Comparison of ENCODE assay signal across 1 cellular context in genomic region chr9:98150726-98151125, GRCh38.
TF ChIP-seq lines count a peak whose summit lies in the region.

No MANE protein-coding gene starts in this region.

TF ChIP-seq in HepG2, 621 proteins besides CTCF, POLR2A, EP300 and RAD21:
- TF ChIP-seq NAIF1 (CRISPR knock-in tag; IDR thresholded peaks at IDR 0.05; ENCODE audit: borderline replicate concordance) (no peak), CAMTA2 (CRISPR knock-in tag; IDR thresholded peaks at IDR 0.05; ENCODE audit: borderline replicate concordance) (no peak), ZSCAN25 (CRISPR knock-in tag; IDR thresholded peaks at IDR 0.05) (no peak), ZNF136 (CRISPR knock-in tag; IDR thresholded peaks at IDR 0.05; ENCODE audit: low read depth) (no peak), ZNF354B (CRISPR knock-in tag; IDR thresholded peaks at IDR 0.05) (no peak), MAZ (IDR thresholded peaks at IDR 0.05; ENCODE audit: borderline replicate concordance, low read depth, low read length) (no peak), MAZ (CRISPR knock-in tag; IDR thresholded peaks at IDR 0.05; ENCODE audit: low read depth) (no peak), MTA3 (CRISPR knock-in tag; IDR thresholded peaks at IDR 0.05) (no peak), ZNF674 (CRISPR knock-in tag; IDR thresholded peaks at IDR 0.05; ENCODE audit: low read depth) (no peak), HOXA9 (CRISPR knock-in tag; IDR thresholded peaks at IDR 0.05; ENCODE audit: borderline replicate concordance) (no peak), RBM39 (IDR thresholded peaks at IDR 0.05; ENCODE audit: low read depth, low read length, poor library complexity, severe bottlenecking) (no peak), ZNF530 (CRISPR knock-in tag; IDR thresholded peaks at IDR 0.05; ENCODE audit: low read depth) (no peak), POGK (CRISPR knock-in tag; conservative IDR thresholded peaks at IDR 0.05) (no peak), ZNF609 (CRISPR knock-in tag; IDR thresholded peaks at IDR 0.05; ENCODE audit: borderline replicate concordance) (no peak), ZSCAN21 (CRISPR knock-in tag; IDR thresholded peaks at IDR 0.05; ENCODE audit: borderline replicate concordance) (no peak), CHCHD3 (CRISPR knock-in tag; IDR thresholded peaks at IDR 0.05) (no peak), ZBED4 (CRISPR knock-in tag; IDR thresholded peaks at IDR 0.05; ENCODE audit: borderline replicate concordance) (no peak), ELF4 (CRISPR knock-in tag; IDR thresholded peaks at IDR 0.05; ENCODE audit: borderline replicate concordance) (no peak), ZNF260 (CRISPR knock-in tag; IDR thresholded peaks at IDR 0.05; ENCODE audit: borderline replicate concordance, low read depth) (no peak)
